In genomic region chr11:7605544-7605943, GRCh38 we compare ENCODE assay signal across 12 cellular contexts.
DNase-seq lines count a peak whose midpoint lies in the region; ATAC-seq, FAIRE-seq and TF ChIP-seq lines count a peak whose summit lies in the region.
"Had no signal": no experiment of that assay in that cellular context is flagged by ENCODE, and none has a peak within 500 bp of the region (broad histone marks: within the 10 kb centered on the region; RNA-seq: fewer than 3 reads in every experiment).

No MANE protein-coding gene starts in this region.

- no peaks in the 10 kb centered on the region for H3K9me3 Mint-ChIP-seq in activated CD4-positive, alpha-beta T cell treated with anti-CD3 and anti-CD28 coated beads, Interleukin-2, amount 10 ng/mL, durations not matched to agents 24 days and 14 days
- H3K9me3 Mint-ChIP-seq: IgD-negative memory B cell had no signal

- FAIRE-seq in bronchial epithelial cell (lab: Jason Lieb, UNC), result no peak

- no peak overlapping the region for H3K9ac ChIP-seq in HUES48 (ENCODE audit: low read depth, low read length)

- H3K36me3 Mint-ChIP-seq in activated CD4-positive, alpha-beta T cell treated with anti-CD3 and anti-CD28 coated beads, Interleukin-2, amount 10 ng/mL, durations not matched to agents 24 days and 14 days (ENCODE audit: low read depth), result no peaks in the 10 kb centered on the region

- intact Hi-C loops in activated CD4-positive, alpha-beta T cell treated with anti-CD3 and anti-CD28 coated beads, Interleukin-2, amount 10 ng/mL, durations not matched to agents 24 days and 14 days (cut with micrococcal nuclease), result no loop called here

- H3K4me3 Mint-ChIP-seq in activated CD4-positive, alpha-beta T cell treated with anti-CD3 and anti-CD28 coated beads, Interleukin-2, amount 10 ng/mL, durations not matched to agents 24 days and 14 days, result no peak overlapping the region
- H3K4me3 Mint-ChIP-seq: B cell, IgD-negative memory B cell had no signal

- 52 to 67% methylated on average over 4 of the region's 4 CpGs for WGBS in lung, 2 donors

- H3K36me3 ChIP-seq in HUES48 (ENCODE audit: control insufficient read depth, insufficient read depth, low read length) (0 out of 2 replicates have a peak, but pooled peaks cover under 1% of the 10 kb centered on the region), bronchial epithelial cell (ENCODE audit: control insufficient read depth, insufficient read depth, low read length) (no peaks in the 10 kb centered on the region), lung (ENCODE audit: control insufficient read depth in 2 of 2, insufficient read depth in 2 of 2, low read length in 2 of 2) (peaks cover 2 to 3% of the 10 kb centered on the region in 2 donors)

- H3K27ac ChIP-seq in HUES48 (ENCODE audit: low read depth, low read length) (peak overlapping the region; percentile 70), lung (ENCODE audit: low read depth in 1 of 2, low read length in 1 of 2) (peak overlapping the region in 1 of 2 donors; percentile 76)

- no peak overlapping the region for H3K4me3 ChIP-seq in HUES48 (ENCODE audit: low read depth, low read length)
- no peak overlapping the region for H3K4me3 ChIP-seq in bronchial epithelial cell (ENCODE audit: low read depth, low read length)
- H3K4me3 ChIP-seq in lung, result no peak overlapping the region

- H3K4me1 ChIP-seq in HUES48 (ENCODE audit: control insufficient read depth, insufficient read depth, low read length) (no peaks in the 10 kb centered on the region), lung (ENCODE audit: control insufficient read depth in 2 of 2, insufficient read depth in 2 of 2, low read length in 2 of 2) (peaks cover 3 to 6% of the 10 kb centered on the region in 2 donors)

- H3K27ac Mint-ChIP-seq in activated CD4-positive, alpha-beta T cell treated with anti-CD3 and anti-CD28 coated beads, Interleukin-2, amount 10 ng/mL, durations not matched to agents 24 days and 14 days, result no peak overlapping the region
- H3K27ac Mint-ChIP-seq: B cell, IgD-negative memory B cell had no signal

- H3K9me3 ChIP-seq in HUES48 (ENCODE audit: control insufficient read depth, insufficient read depth, low read length), result no peaks in the 10 kb centered on the region
- H3K9me3 ChIP-seq in lung (ENCODE audit: control insufficient read depth in 2 of 2, insufficient read depth in 1 of 2, low read length in 1 of 2), result no peaks in the 10 kb centered on the region

- no peaks in the 10 kb centered on the region for H3K27me3 ChIP-seq in HUES48 (ENCODE audit: control insufficient read depth, insufficient read depth, low read length)
- H3K27me3 ChIP-seq in bronchial epithelial cell (ENCODE audit: control insufficient read depth, insufficient read depth, low read length), result no peaks in the 10 kb centered on the region
- no peaks in the 10 kb centered on the region for H3K27me3 ChIP-seq in lung (ENCODE audit: control insufficient read depth, insufficient read depth)

- DNase-seq in A172 (ENCODE audit: low spot score), result peak; percentile 94
- DNase-seq in bronchial epithelial cell (ENCODE audit: low read depth), result peak; percentile 85
- peak; percentile 43 for DNase-seq in lung (ENCODE audit: low spot score)
- no peak for DNase-seq in activated naive CD4-positive, alpha-beta T cell (lab: John Stamatoyannopoulos, UW)
- DNase-seq in SIG-M5 treated with dmso at 0.1 percent for 504 hours (lab: John Stamatoyannopoulos, UW; ENCODE audit: unreplicated experiment), result no peak
- DNase-seq in NCI-H1092 (lab: John Stamatoyannopoulos, UW), result no peak
- no peak for DNase-seq in activated CD4-positive, alpha-beta T cell treated with anti-CD3 and anti-CD28 coated beads, Interleukin-2, amount 10 ng/mL, durations not matched to agents 24 days and 14 days
- DNase-seq: activated T-cell treated with anti-CD3 and anti-CD28 coated beads for 4 hours, NCI-H510A had no signal

- H3K27me3 Mint-ChIP-seq in activated CD4-positive, alpha-beta T cell treated with anti-CD3 and anti-CD28 coated beads, Interleukin-2, amount 10 ng/mL, durations not matched to agents 24 days and 14 days, result no peaks in the 10 kb centered on the region
- H3K27me3 Mint-ChIP-seq: B cell, IgD-negative memory B cell had no signal

- TF ChIP-seq CTCF in bronchial epithelial cell (IDR thresholded peaks at IDR 0.05; ENCODE audit: insufficient read depth, low read length, severe bottlenecking), result no peak
- TF ChIP-seq CTCF in lung (IDR thresholded peaks at IDR 0.05; ENCODE audit: control extremely low read depth, extremely low read depth), result no peak

- H3K4me1 Mint-ChIP-seq in activated CD4-positive, alpha-beta T cell treated with anti-CD3 and anti-CD28 coated beads, Interleukin-2, amount 10 ng/mL, durations not matched to agents 24 days and 14 days, result no peaks in the 10 kb centered on the region
- H3K4me1 Mint-ChIP-seq: B cell, IgD-negative memory B cell had no signal

- peak; percentile 71 for ATAC-seq in lung (ENCODE audit: insufficient read depth, low FRiP score)

Comparison
In these comparisons a context has a peak if more than half of its experiments do, and no peak if none do; other contexts are left out.
1. DNase-seq: peak in A172 (single experiment), bronchial epithelial cell (single experiment) and lung (single experiment); none in activated naive CD4-positive, alpha-beta T cell (0 of 4), SIG-M5 treated with dmso at 0.1 percent for 504 hours (single experiment), NCI-H1092 (single experiment) and activated CD4-positive, alpha-beta T cell treated with anti-CD3 and anti-CD28 coated beads, Interleukin-2, amount 10 ng/mL, durations not matched to agents 24 days and 14 days (single experiment).